ENCODE assay signal across 1 cellular context in genomic region chr1:118487932-118488331, GRCh38.
TF ChIP-seq lines count a peak whose summit lies in the region.

No MANE protein-coding gene starts in this region.

TF ChIP-seq in HEK293, 187 proteins besides CTCF, POLR2A, EP300 and RAD21 (continued from another document and continues in another):
- TF ChIP-seq ZBTB44 (tag by site-specific recombination; IDR thresholded peaks at IDR 0.05): peak; percentile 42; the same call in 1 of the 2 replicates
- no peak for TF ChIP-seq ZFP41 (tag by site-specific recombination; IDR thresholded peaks at IDR 0.05; ENCODE audit: borderline replicate concordance)
- TF ChIP-seq ZNF239 (tag by site-specific recombination; IDR thresholded peaks at IDR 0.05): no peak
- TF ChIP-seq ZBTB26 (tag by site-specific recombination; optimal IDR thresholded peaks at IDR 0.05): no peak
- no peak for TF ChIP-seq ZNF132 (tag by site-specific recombination; IDR thresholded peaks at IDR 0.05; ENCODE audit: borderline replicate concordance)
- no peak for TF ChIP-seq ZNF510 (tag by site-specific recombination; IDR thresholded peaks at IDR 0.05; ENCODE audit: insufficient replicate concordance)
- TF ChIP-seq ATF2 (tag by site-specific recombination; IDR thresholded peaks at IDR 0.05; ENCODE audit: low read depth): no peak
- no peak for TF ChIP-seq ZNF621 (tag by site-specific recombination; IDR thresholded peaks at IDR 0.05)
- TF ChIP-seq ZNF148 (tag by site-specific recombination; IDR thresholded peaks at IDR 0.05; ENCODE audit: borderline replicate concordance): no peak
- TF ChIP-seq ZNF2 (tag by site-specific recombination; IDR thresholded peaks at IDR 0.05): no peak
- no peak for TF ChIP-seq ZBTB6 (tag by site-specific recombination; IDR thresholded peaks at IDR 0.05)
- TF ChIP-seq ZNF76 (tag by site-specific recombination; IDR thresholded peaks at IDR 0.05; ENCODE audit: borderline replicate concordance, low read depth): peak; percentile 14; the same call in 1 of the 2 replicates
- TF ChIP-seq ZSCAN18 (tag by site-specific recombination; IDR thresholded peaks at IDR 0.05): no peak
- TF ChIP-seq ZNF354C (tag by site-specific recombination; IDR thresholded peaks at IDR 0.05; ENCODE audit: borderline replicate concordance, low read depth): no peak
- TF ChIP-seq ZFP37 (tag by site-specific recombination; IDR thresholded peaks at IDR 0.05): no peak
- TF ChIP-seq ZNF423 (tag by site-specific recombination; IDR thresholded peaks at IDR 0.05): no peak
- no peak for TF ChIP-seq ZEB2 (tag by site-specific recombination; IDR thresholded peaks at IDR 0.05)
- TF ChIP-seq ZNF398 (tag by site-specific recombination; IDR thresholded peaks at IDR 0.05): no peak
- peak; percentile 73; the same call in 1 of the 2 replicates for TF ChIP-seq BCL11B (tag by site-specific recombination; IDR thresholded peaks at IDR 0.05; ENCODE audit: low read depth)
- TF ChIP-seq SCRT1 (tag by site-specific recombination; IDR thresholded peaks at IDR 0.05; ENCODE audit: borderline replicate concordance): 0 out of 2 replicates have a peak, but pooled peaks have one; percentile 40
- TF ChIP-seq ZNF26 (tag by site-specific recombination; IDR thresholded peaks at IDR 0.05): no peak
- no peak for TF ChIP-seq ZNF514 (tag by site-specific recombination; IDR thresholded peaks at IDR 0.05)
- TF ChIP-seq ZNF791 (tag by site-specific recombination; IDR thresholded peaks at IDR 0.05): no peak
- TF ChIP-seq OVOL3 (tag by site-specific recombination; IDR thresholded peaks at IDR 0.05): peak; percentile 84
- no peak for TF ChIP-seq ZNF658 (tag by site-specific recombination; IDR thresholded peaks at IDR 0.05)
- TF ChIP-seq ZIC2 (tag by site-specific recombination; IDR thresholded peaks at IDR 0.05): no peak
- no peak for TF ChIP-seq ZNF302 (tag by site-specific recombination; IDR thresholded peaks at IDR 0.05; ENCODE audit: low read depth)
- TF ChIP-seq ZNF214 (tag by site-specific recombination; IDR thresholded peaks at IDR 0.05; ENCODE audit: borderline replicate concordance): no peak
- TF ChIP-seq ZNF639 (tag by site-specific recombination; IDR thresholded peaks at IDR 0.05): no peak
- TF ChIP-seq GFI1B (tag by site-specific recombination; IDR thresholded peaks at IDR 0.05): 0 out of 2 replicates have a peak, but pooled peaks have one; percentile 39
- TF ChIP-seq YY1 (tag by site-specific recombination; IDR thresholded peaks at IDR 0.05): no peak
- TF ChIP-seq ZNF174 (tag by site-specific recombination; IDR thresholded peaks at IDR 0.05): no peak
- no peak for TF ChIP-seq RBAK (tag by site-specific recombination; IDR thresholded peaks at IDR 0.05)
- no peak for TF ChIP-seq ZNF169 (tag by site-specific recombination; IDR thresholded peaks at IDR 0.05)
- TF ChIP-seq ZNF24 (tag by site-specific recombination; IDR thresholded peaks at IDR 0.05): no peak
- TF ChIP-seq ZNF747 (tag by site-specific recombination; IDR thresholded peaks at IDR 0.05): no peak
- TF ChIP-seq ZNF776 (tag by site-specific recombination; IDR thresholded peaks at IDR 0.05; ENCODE audit: borderline replicate concordance): no peak
- peak; percentile 64; the same call in 1 of the 2 replicates for TF ChIP-seq BCL11A (tag by site-specific recombination; IDR thresholded peaks at IDR 0.05; ENCODE audit: low read depth)
- TF ChIP-seq INSM2 (tag by site-specific recombination; IDR thresholded peaks at IDR 0.05): peak; percentile 47; the same call in 1 of the 2 replicates
- TF ChIP-seq ZNF416 (tag by site-specific recombination; IDR thresholded peaks at IDR 0.05): no peak
- TF ChIP-seq PRDM4 (tag by site-specific recombination; IDR thresholded peaks at IDR 0.05): peak; percentile 89
- no peak; the same call in 1 of the 2 replicates for TF ChIP-seq KLF7 (tag by site-specific recombination; IDR thresholded peaks at IDR 0.05; ENCODE audit: borderline replicate concordance)
